4 cellular contexts compared by ENCODE assay signal in genomic region chr15:88756521-88756920, GRCh38. TPM values are rescaled to one million over a fixed set of nuclear protein-coding genes. Genes with fewer than 3 reads are reported as not detected.
"Had no signal": no experiment of that assay in that cellular context is flagged by ENCODE, and none has a peak within 500 bp of the region (broad histone marks: within the 10 kb centered on the region; RNA-seq: fewer than 3 reads in every experiment).

No MANE protein-coding gene starts in this region.

- H3K4me3 ChIP-seq: GM12878 had no signal

- DNase-seq: GDM1, GF-D8 had no signal

- ATAC-seq: GM12878 had no signal

RNA-seq across cellular contexts. Expression of gene ACAN, which starts 46.7 kb away (rescaled TPM):
- total RNA-seq: G401, GM12878 had no signal
